Comparison of ENCODE assay signal across 14 cellular contexts in the genomic region with DNA sequence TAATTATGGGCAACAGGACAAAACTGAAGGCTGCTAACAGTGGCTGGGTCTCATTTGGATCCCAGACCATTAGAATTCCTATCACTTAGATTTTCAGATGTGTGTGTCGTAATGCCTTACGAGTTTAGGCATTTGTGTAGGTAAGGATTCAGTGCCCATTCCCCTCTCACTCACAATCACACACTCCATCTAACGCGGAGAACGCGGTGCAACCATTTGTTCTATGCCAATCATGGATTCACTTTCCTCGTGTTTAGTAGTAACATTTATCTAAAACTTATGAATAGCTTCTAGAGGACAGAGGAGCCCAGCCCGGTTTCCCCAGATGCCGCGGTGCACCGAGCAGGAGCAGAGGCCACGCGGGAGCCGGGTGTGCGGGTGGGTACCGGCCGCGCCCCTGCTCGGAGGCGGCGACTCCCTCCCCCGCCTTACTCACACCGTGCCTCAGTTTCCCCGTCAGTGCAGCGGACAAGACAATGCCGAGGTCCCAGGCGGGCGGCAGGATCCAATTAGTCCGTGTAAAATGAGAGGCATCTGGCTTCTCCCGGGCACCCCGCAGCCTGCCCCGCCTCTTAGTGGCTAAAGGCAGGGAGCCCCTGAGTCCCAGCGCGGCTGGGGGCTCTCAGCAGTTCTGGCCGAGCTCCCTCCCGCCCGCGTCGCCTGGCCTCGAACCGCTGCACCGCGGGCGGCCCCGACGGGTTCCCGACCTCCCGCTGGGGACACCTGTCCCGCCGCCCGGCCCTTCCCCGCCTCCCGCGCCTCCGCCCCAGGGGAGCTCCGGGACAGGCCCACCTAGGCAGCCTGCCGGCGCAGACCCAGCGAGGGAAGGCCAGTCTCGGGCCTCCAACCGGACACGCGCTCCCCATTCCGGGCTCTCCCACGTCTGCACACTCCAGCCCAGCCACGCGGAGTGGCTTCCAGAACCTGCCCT. TPM values are rescaled to one million over a fixed set of nuclear protein-coding genes. Genes with fewer than 3 reads are reported as not detected.
DNase-seq lines count a peak whose midpoint lies in the region; ATAC-seq and TF ChIP-seq lines count a peak whose summit lies in the region.
"Had no signal": no experiment of that assay in that cellular context is flagged by ENCODE, and none has a peak within 500 bp of the region (broad histone marks: within the 10 kb centered on the region; RNA-seq: fewer than 3 reads in every experiment).

No MANE protein-coding gene starts in this region.

- H4K8ac ChIP-seq in neuronal stem cell (ENCODE audit: low read depth, low read length), result no peak overlapping the region

- H2AFZ ChIP-seq in neuronal stem cell (ENCODE audit: low read length), result no peak overlapping the region

- no peak overlapping the region for H3K27ac Mint-ChIP-seq in WTC11
- H3K27ac Mint-ChIP-seq: activated CD8-positive, alpha-beta memory T cell treated with anti-CD3 and anti-CD28 coated beads, Interleukin-2, amount 10 ng/mL, durations not matched to agents 7 days and 5 days had no signal

- 0 out of 2 replicates have a peak, but pooled peaks cover 2% of the 10 kb centered on the region for H3K9me3 Mint-ChIP-seq in WTC11

- H3K27me3 ChIP-seq in heart right ventricle (peaks cover 9 to 45% (median 25%) of the 10 kb centered on the region in 7 donors), neuronal stem cell (ENCODE audit: control insufficient read depth in 3 of 3, insufficient read depth in 3 of 3, low read depth in 1 of 3, low read length in 3 of 3) (peaks cover 0 to 8% (median 0%) of the 10 kb centered on the region in 3 experiments)
- peaks cover 15% of the 10 kb centered on the region for H3K27me3 ChIP-seq in effector memory CD4-positive, alpha-beta T cell (replicated peaks; ENCODE audit: control insufficient read depth, insufficient read depth, low read length, poor library complexity, severe bottlenecking)

- peaks cover 6 to 25% (median 11%) of the 10 kb centered on the region in 9 donors for H3K4me1 ChIP-seq in heart right ventricle
- H3K4me1 ChIP-seq in neuronal stem cell (ENCODE audit: control insufficient read depth in 2 of 2, insufficient read depth in 1 of 2, low read depth in 1 of 2, low read length in 2 of 2), result no peaks in the 10 kb centered on the region
- peaks cover 6% of the 10 kb centered on the region for H3K4me1 ChIP-seq in effector memory CD4-positive, alpha-beta T cell (ENCODE audit: control insufficient read depth, insufficient read depth, low read length, poor library complexity, severe bottlenecking)

- WGBS in heart right ventricle, 2 donors, result 8 to 9% methylated on average over 66 to 67 of the region's 67 CpGs
- WGBS in neuronal stem cell (ENCODE audit: extremely low coverage in 2 of 2, insufficient read length in 2 of 2, insufficient replicate concordance in 1 of 2), 2 donors, result no CpG with 5 or more reads among the region's 67 CpGs

- no peak overlapping the region for H3K9ac ChIP-seq in neuronal stem cell (ENCODE audit: low read depth, low read length, poor library complexity)

- intact Hi-C loops in heart right ventricle (cut with DNase I), result no loop called here
- intact Hi-C loops in head of caudate nucleus (cut with DNase I), result no loop called here

- H3K36me3 ChIP-seq in heart right ventricle (no peaks in the 10 kb centered on the region), neuronal stem cell (replicated peaks in 1 of 2; ENCODE audit: control insufficient read depth in 2 of 2, insufficient read depth in 2 of 2, low read length in 2 of 2) (no peaks in the 10 kb centered on the region)
- H3K36me3 ChIP-seq in effector memory CD4-positive, alpha-beta T cell (ENCODE audit: control insufficient read depth, insufficient read depth, low read length), result no peaks in the 10 kb centered on the region

- ATAC-seq in WTC11 (peak; percentile 29), heart right ventricle (peak in 7 of 8 donors; percentile 16 to 71 (median 37)), HG03565 (IDR thresholded peaks at IDR 0.05; ENCODE audit: unreplicated experiment) (no peak), GM18511 (IDR thresholded peaks at IDR 0.05; ENCODE audit: unreplicated experiment) (no peak)
- ATAC-seq: activated CD8-positive, alpha-beta memory T cell treated with anti-CD3 and anti-CD28 coated beads, Interleukin-2, amount 10 ng/mL, durations not matched to agents 7 days and 5 days had no signal

- CTCF ChIA-PET in WTC11 (lab: Charles Lee), result interaction anchor here (0.5 to 2.7 kb wide), 5 partner anchors 13 to 326 kb away, joined by 3 to 8 read pairs (median 4); a partner anchor contains a TSS

- no peak overlapping the region for H2BK12ac ChIP-seq in neuronal stem cell (ENCODE audit: low read length)

- H3K36me3 Mint-ChIP-seq in WTC11, result no peaks in the 10 kb centered on the region
- H3K36me3 Mint-ChIP-seq: activated CD8-positive, alpha-beta memory T cell treated with anti-CD3 and anti-CD28 coated beads, Interleukin-2, amount 10 ng/mL, durations not matched to agents 7 days and 5 days had no signal

- H3K23ac ChIP-seq in neuronal stem cell (ENCODE audit: low read depth, low read length, poor library complexity), result no peak overlapping the region

- H2BK120ac ChIP-seq in neuronal stem cell (ENCODE audit: low read depth, low read length), result no peak overlapping the region

- H3K27me3 Mint-ChIP-seq in WTC11 (ENCODE audit: low read depth), result peaks cover 22% of the 10 kb centered on the region

- H3K9me3 ChIP-seq in heart right ventricle (no peaks in the 10 kb centered on the region), neuronal stem cell (replicated peaks in 1 of 2; ENCODE audit: control insufficient read depth in 2 of 2, insufficient read depth in 1 of 2, low read depth in 1 of 2, low read length in 2 of 2) (no peaks in the 10 kb centered on the region)
- H3K9me3 ChIP-seq in effector memory CD4-positive, alpha-beta T cell (ENCODE audit: control insufficient read depth, low read length), result no peaks in the 10 kb centered on the region

- H4K91ac ChIP-seq in neuronal stem cell (ENCODE audit: low read depth, low read length, poor library complexity), result no peak overlapping the region

- POLR2A ChIA-PET in WTC11 (lab: Charles Lee), result no interaction called here

- peak overlapping the region; percentile 89 for H3K18ac ChIP-seq in neuronal stem cell (ENCODE audit: low read length)

- peak; percentile 50 for DNase-seq in COLO668 (lab: John Stamatoyannopoulos, UW; ENCODE audit: unreplicated experiment)
- DNase-seq in WTC11 (ENCODE audit: low spot score), result peak; percentile 27
- DNase-seq in heart right ventricle, result peak in 1 of 2 donors; percentile 17
- DNase-seq in neuronal stem cell (ENCODE audit: low spot score), result no peak
- no peak for DNase-seq in head of caudate nucleus
- DNase-seq in effector memory CD4-positive, alpha-beta T cell, result no peak
- DNase-seq: activated CD8-positive, alpha-beta memory T cell treated with anti-CD3 and anti-CD28 coated beads, Interleukin-2, amount 10 ng/mL, durations not matched to agents 7 days and 5 days; NCI-H524 treated with DMSO at 0.1 percent for 48 hours; small intestine had no signal

- H3K27ac ChIP-seq in heart right ventricle (no peak overlapping the region), neuronal stem cell (replicated peaks; ENCODE audit: low read length) (no peak overlapping the region)
- no peak overlapping the region for H3K27ac ChIP-seq in effector memory CD4-positive, alpha-beta T cell (ENCODE audit: insufficient read depth, low read length, poor library complexity, severe bottlenecking)

- TF ChIP-seq CTCF in WTC11 (IDR thresholded peaks at IDR 0.05), result no peak
- no peak for TF ChIP-seq CTCF in heart right ventricle (IDR thresholded peaks at IDR 0.05)

- peak overlapping the region; percentile 63 for H2AK5ac ChIP-seq in neuronal stem cell (ENCODE audit: low read depth, low read length)

- no peak overlapping the region for H3K14ac ChIP-seq in neuronal stem cell (ENCODE audit: low read length)

- peak overlapping the region; percentile 18 for H3K4me2 ChIP-seq in neuronal stem cell (ENCODE audit: insufficient read depth, low read length, poor library complexity, severe bottlenecking)

- no peak overlapping the region for H3K4ac ChIP-seq in neuronal stem cell (ENCODE audit: low read length)

- H2BK15ac ChIP-seq in neuronal stem cell (ENCODE audit: low read length), result peak overlapping the region; percentile 67

- peak overlapping the region; percentile 69 for H3K4me3 Mint-ChIP-seq in WTC11
- H3K4me3 Mint-ChIP-seq: activated CD8-positive, alpha-beta memory T cell treated with anti-CD3 and anti-CD28 coated beads, Interleukin-2, amount 10 ng/mL, durations not matched to agents 7 days and 5 days had no signal

- H3K4me3 ChIP-seq in heart right ventricle (peak overlapping the region in 9 of 10 donors; percentile 22 to 45 (median 31)), neuronal stem cell (ENCODE audit: low read length in 2 of 2) (peak overlapping the region in 1 of 2 donors; percentile 38)
- H3K4me3 ChIP-seq in effector memory CD4-positive, alpha-beta T cell (ENCODE audit: insufficient read depth, low read depth, low read length, poor library complexity, severe bottlenecking), result no peak overlapping the region

- H3K4me1 Mint-ChIP-seq in WTC11, result peaks cover 27% of the 10 kb centered on the region

- no peaks in the 10 kb centered on the region for H3K79me1 ChIP-seq in neuronal stem cell (ENCODE audit: low read depth, low read length)

- H2BK5ac ChIP-seq in neuronal stem cell (ENCODE audit: low read length), result no peak overlapping the region

TF ChIP-seq in WTC11, 78 proteins besides CTCF, POLR2A, EP300 and RAD21 (continues in another document):
- TF ChIP-seq ZNF219 (CRISPR knock-in tag; IDR thresholded peaks at IDR 0.05; ENCODE audit: borderline replicate concordance) (no peak), ZBTB21 (CRISPR knock-in tag; IDR thresholded peaks at IDR 0.05; ENCODE audit: borderline replicate concordance) (no peak), OVOL2 (CRISPR knock-in tag; IDR thresholded peaks at IDR 0.05; ENCODE audit: borderline replicate concordance) (no peak)
- TF ChIP-seq, protein P1, sequence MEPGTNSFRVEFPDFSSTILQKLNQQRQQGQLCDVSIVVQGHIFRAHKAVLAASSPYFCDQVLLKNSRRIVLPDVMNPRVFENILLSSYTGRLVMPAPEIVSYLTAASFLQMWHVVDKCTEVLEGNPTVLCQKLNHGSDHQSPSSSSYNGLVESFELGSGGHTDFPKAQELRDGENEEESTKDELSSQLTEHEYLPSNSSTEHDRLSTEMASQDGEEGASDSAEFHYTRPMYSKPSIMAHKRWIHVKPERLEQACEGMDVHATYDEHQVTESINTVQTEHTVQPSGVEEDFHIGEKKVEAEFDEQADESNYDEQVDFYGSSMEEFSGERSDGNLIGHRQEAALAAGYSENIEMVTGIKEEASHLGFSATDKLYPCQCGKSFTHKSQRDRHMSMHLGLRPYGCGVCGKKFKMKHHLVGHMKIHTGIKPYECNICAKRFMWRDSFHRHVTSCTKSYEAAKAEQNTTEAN (CRISPR knock-in tag; IDR thresholded peaks at IDR 0.05), result no peak

RNA-seq across cellular contexts. Expression of a gene that starts 5.9 kb away (rescaled TPM):
- 0.20 to 0.30 TPM in 2 of 3 replicates, not detected in the other for total RNA-seq in WTC11 (2021)
- total RNA-seq in heart right ventricle, result 1 to 10 TPM in 4 of 10 donors, under 1 TPM in 4, not detected in 2; 0.44 to 2.1 (median 1.1) TPM
- 1 to 10 TPM; 3.1 TPM for polyA plus RNA-seq in heart right ventricle
- 0.04 TPM for polyA plus RNA-seq in neuronal stem cell (2013, experiment 1 of 2)
- polyA plus RNA-seq in neuronal stem cell (2013, experiment 2 of 2), result 0.07 TPM
- total RNA-seq: activated CD8-positive, alpha-beta memory T cell treated with anti-CD3 and anti-CD28 coated beads, Interleukin-2, amount 10 ng/mL, durations not matched to agents 7 days and 5 days; dermis microvascular lymphatic vessel endothelial cell; lower leg skin; M059J had no signal

RNA-seq across cellular contexts. Expression of a gene that starts 14.0 kb away (rescaled TPM):
- total RNA-seq in WTC11 (2021), result 24.8 to 30.5 TPM (median 28.1 TPM) in 3 replicates
- total RNA-seq in heart right ventricle, result 10 to 100 TPM; 28.7 to 83.4 (median 47.3) TPM
- polyA plus RNA-seq in heart right ventricle, result 10 to 100 TPM; 23.4 to 44.3 TPM
- polyA plus RNA-seq in neuronal stem cell (2013, experiment 1 of 2), result 10.3 TPM
- polyA plus RNA-seq in neuronal stem cell (2013, experiment 2 of 2), result 9.3 TPM

Comparison
In these comparisons a context has a peak if more than half of its experiments do, and no peak if none do; other contexts are left out.
1. DNase-seq: peak in COLO668 (single experiment) and WTC11 (single experiment); none in neuronal stem cell (single experiment), head of caudate nucleus (0 of 42) and effector memory CD4-positive, alpha-beta T cell (0 of 3).
2. ATAC-seq: peak in WTC11 (single experiment) and heart right ventricle (7 of 8); none in HG03565 (single experiment) and GM18511 (single experiment).